ENCODE assay signal across 23 cellular contexts in genomic region chr19:50854636-50855410, GRCh38. TPM values are rescaled to one million over a fixed set of nuclear protein-coding genes. Genes with fewer than 3 reads are reported as not detected.
"Had no signal": no experiment of that assay in that cellular context is flagged by ENCODE, and none has a peak within 500 bp of the region (broad histone marks: within the 10 kb centered on the region; RNA-seq: fewer than 3 reads in every experiment).

Gene KLK3 (plus strand): TSS chr19:50854915. CDS start chr19:50854956, 41 bp downstream.

- DNase-seq: erythroblast; foreskin melanocyte; head of caudate nucleus; kidney; left cardiac atrium; left ventricle myocardium inferior; lower lobe of right lung; midbrain; occipital lobe; spleen; stimulated activated CD4-positive, alpha-beta T cell treated with anti-CD3 and anti-CD28 coated beads, Interleukin-15, amount 100 ng/mL, for 24 hours; stimulated activated CD4-positive, alpha-beta T cell treated with anti-CD3 and anti-CD28 coated beads, Interleukin-1b, Interleukin-23, amount 100 ng/mL, for 48 hours; stimulated activated CD4-positive, alpha-beta T cell treated with anti-CD3 and anti-CD28 coated beads, Interleukin-4, amount 100 ng/mL, for 24 hours; stimulated activated naive CD4-positive, alpha-beta T cell; trophoblast cell had no signal

- H3K36me3 ChIP-seq: left ventricle myocardium inferior, lower lobe of right lung, neural progenitor cell, spleen had no signal

- H2AFZ ChIP-seq: hepatocyte, neural progenitor cell, parathyroid adenoma had no signal

- ATAC-seq: left cardiac atrium; lower lobe of right lung; natural killer cell treated with Interleukin-12 subunit alpha and Interleukin-12 subunit beta and Interleukin-15 and Interleukin-18, amount 100 ng/mL, for 72 hours; sciatic nerve had no signal

- H3K4me3 Mint-ChIP-seq: dendritic cell treated with granulocyte-macrophage colony-stimulating factor and Interleukin-4, amounts not matched to agents 40 ng/mL and 50 ng/mL, for 4 days; memory B cell; natural killer cell treated with Interleukin-12 subunit alpha and Interleukin-12 subunit beta and Interleukin-15 and Interleukin-18, amount 100 ng/mL, for 72 hours; neural progenitor cell had no signal

- H3K27ac Mint-ChIP-seq: dendritic cell treated with granulocyte-macrophage colony-stimulating factor and Interleukin-4, amounts not matched to agents 40 ng/mL and 50 ng/mL, for 4 days; memory B cell; natural killer cell treated with Interleukin-12 subunit alpha and Interleukin-12 subunit beta and Interleukin-15 and Interleukin-18, amount 100 ng/mL, for 72 hours; neural progenitor cell had no signal

- H3K4me1 ChIP-seq: left ventricle myocardium inferior, lower lobe of right lung, neural progenitor cell, spleen had no signal

- H3K9me3 Mint-ChIP-seq: dendritic cell treated with granulocyte-macrophage colony-stimulating factor and Interleukin-4, amounts not matched to agents 40 ng/mL and 50 ng/mL, for 4 days; natural killer cell treated with Interleukin-12 subunit alpha and Interleukin-12 subunit beta and Interleukin-15 and Interleukin-18, amount 100 ng/mL, for 72 hours had no signal

- H3K9ac ChIP-seq: neural progenitor cell, parathyroid adenoma had no signal

- H3K4me2 ChIP-seq: hepatocyte, neural progenitor cell had no signal

- H3K9me3 ChIP-seq: left ventricle myocardium inferior, lower lobe of right lung, spleen had no signal

- H3K4me1 Mint-ChIP-seq: neural progenitor cell had no signal

- H3K36me3 Mint-ChIP-seq: natural killer cell treated with Interleukin-12 subunit alpha and Interleukin-12 subunit beta and Interleukin-15 and Interleukin-18, amount 100 ng/mL, for 72 hours; neural progenitor cell had no signal

- H3K4me3 ChIP-seq: hepatocyte, left ventricle myocardium inferior, lower lobe of right lung, neural progenitor cell, spleen had no signal

- H3K27ac ChIP-seq: hepatocyte, left ventricle myocardium inferior, lower lobe of right lung, neural progenitor cell, parathyroid adenoma, spleen had no signal

RNA-seq across cellular contexts. Expression of gene KLK3, which starts in this region (rescaled TPM):
- polyA plus RNA-seq: hepatocyte, urinary bladder had no signal
